ENCODE assay signal across 21 cellular contexts in the genomic region with DNA sequence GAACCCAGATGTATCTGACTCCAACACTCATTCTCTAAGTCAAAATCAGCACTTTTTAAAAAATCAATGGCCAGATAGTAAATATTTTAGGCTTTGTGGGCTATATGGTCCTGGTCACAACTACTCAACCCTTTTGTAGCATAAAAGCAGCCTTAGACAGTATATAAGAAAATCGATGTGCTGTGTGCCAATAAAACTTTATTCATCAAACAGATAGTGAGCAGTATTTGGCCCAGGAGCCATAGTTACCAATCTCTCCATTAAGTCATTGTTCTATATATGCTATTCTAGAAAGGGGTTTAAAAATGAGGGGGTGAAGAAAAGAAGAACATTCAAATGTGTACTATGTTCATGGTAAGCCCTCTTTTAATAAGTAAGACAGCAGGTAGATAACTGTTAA. TPM values are rescaled to one million over a fixed set of nuclear protein-coding genes. Genes with fewer than 3 reads are reported as not detected.
A peak's percentile ranks its signal among the peaks of the same experiment; 100 is the strongest.
DNase-seq lines count a peak whose midpoint lies in the region; ATAC-seq and TF ChIP-seq lines count a peak whose summit lies in the region.
"Had no signal": no experiment of that assay in that cellular context is flagged by ENCODE, and none has a peak within 500 bp of the region (broad histone marks: within the 10 kb centered on the region; RNA-seq: fewer than 3 reads in every experiment).

No MANE protein-coding gene starts in this region.

- H3K27me3 Mint-ChIP-seq in activated B cell treated with CpG ODN at 0.5 μM for 24 hours (no peaks in the 10 kb centered on the region), memory B cell (no peaks in the 10 kb centered on the region)
- H3K27me3 Mint-ChIP-seq in activated CD4-positive, alpha-beta T cell treated with anti-CD3 and anti-CD28 coated beads, Interleukin-2, amount 10 ng/mL, durations not matched to agents 7 days and 5 days = peaks cover 17% of the 10 kb centered on the region

- H3K27ac ChIP-seq in subcutaneous abdominal adipose tissue (ENCODE audit: low read depth, low read length) = peak overlapping the region; percentile 97
- H3K27ac ChIP-seq in coronary artery = no peak overlapping the region
- H3K27ac ChIP-seq: SJSA1 had no signal

- H3K4me3 Mint-ChIP-seq in activated B cell treated with CpG ODN at 0.5 μM for 24 hours (no peak overlapping the region), memory B cell (no peak overlapping the region)
- no peak overlapping the region for H3K4me3 Mint-ChIP-seq in activated CD4-positive, alpha-beta T cell treated with anti-CD3 and anti-CD28 coated beads, Interleukin-2, amount 10 ng/mL, durations not matched to agents 7 days and 5 days
- H3K4me3 Mint-ChIP-seq: CD14-positive monocyte; CD8-positive, alpha-beta memory T cell; H9 had no signal

- POLR2A ChIA-PET in activated B cell treated with CpG ODN at 0.5 μM for 24 hours (lab: Charles Lee) = interaction anchor here (0.5 to 3.3 kb wide), 2 partner anchors 19 to 272 kb away, joined by 4 to 7 read pairs; partner anchors contain the start of gene GPAM
- POLR2A ChIA-PET in activated CD4-positive, alpha-beta T cell treated with anti-CD3 and anti-CD28 coated beads, Interleukin-2, amount 10 ng/mL, durations not matched to agents 7 days and 5 days (lab: Charles Lee) = no interaction called here

- H3K36me3 Mint-ChIP-seq in activated B cell treated with CpG ODN at 0.5 μM for 24 hours (ENCODE audit: low read depth) (no peaks in the 10 kb centered on the region), memory B cell (no peaks in the 10 kb centered on the region)
- H3K36me3 Mint-ChIP-seq in activated CD4-positive, alpha-beta T cell treated with anti-CD3 and anti-CD28 coated beads, Interleukin-2, amount 10 ng/mL, durations not matched to agents 7 days and 5 days (ENCODE audit: low read depth) = no peaks in the 10 kb centered on the region
- H3K36me3 Mint-ChIP-seq: CD14-positive monocyte had no signal

- no peaks in the 10 kb centered on the region for H3K9me3 ChIP-seq in subcutaneous abdominal adipose tissue (ENCODE audit: control insufficient read depth in 5 of 5, low read length in 5 of 5)
- H3K9me3 ChIP-seq: BE2C, MG63, SJSA1 had no signal

- no peaks in the 10 kb centered on the region for H3K27me3 ChIP-seq in subcutaneous abdominal adipose tissue (ENCODE audit: control insufficient read depth in 5 of 5, insufficient read depth in 4 of 5, low read length in 5 of 5)
- H3K27me3 ChIP-seq: BE2C, MG63 had no signal

- peaks cover 0 to 44% (median 11%) of the 10 kb centered on the region in 5 donors for H3K4me1 ChIP-seq in subcutaneous abdominal adipose tissue (ENCODE audit: control insufficient read depth in 5 of 5, insufficient read depth in 5 of 5, low read length in 5 of 5)
- H3K4me1 ChIP-seq: SJSA1 had no signal

- peak overlapping the region in 1 of 5 donors; percentile 32 for H3K9ac ChIP-seq in subcutaneous abdominal adipose tissue (ENCODE audit: low read length in 5 of 5)

- H3K4me3 ChIP-seq in subcutaneous abdominal adipose tissue (ENCODE audit: low read depth in 1 of 5, low read length in 5 of 5) (no peak overlapping the region), coronary artery (no peak overlapping the region)
- H3K4me3 ChIP-seq: MG63, SJSA1 had no signal

- CTCF ChIA-PET in activated B cell treated with CpG ODN at 0.5 μM for 24 hours (lab: Charles Lee) = no interaction called here
- CTCF ChIA-PET in activated CD4-positive, alpha-beta T cell treated with anti-CD3 and anti-CD28 coated beads, Interleukin-2, amount 10 ng/mL, durations not matched to agents 7 days and 5 days (lab: Charles Lee) = no interaction called here

- peaks cover 25% of the 10 kb centered on the region for H3K4me1 Mint-ChIP-seq in activated B cell treated with CpG ODN at 0.5 μM for 24 hours
- peaks cover 11% of the 10 kb centered on the region for H3K4me1 Mint-ChIP-seq in memory B cell
- no peaks in the 10 kb centered on the region for H3K4me1 Mint-ChIP-seq in activated CD4-positive, alpha-beta T cell treated with anti-CD3 and anti-CD28 coated beads, Interleukin-2, amount 10 ng/mL, durations not matched to agents 7 days and 5 days
- H3K4me1 Mint-ChIP-seq: CD14-positive monocyte; CD8-positive, alpha-beta memory T cell; H9 had no signal

- no peak for DNase-seq in activated B cell treated with CpG ODN at 0.5 μM for 24 hours
- DNase-seq in memory B cell (ENCODE audit: low spot score in 2 of 2) = no peak
- DNase-seq in coronary artery (ENCODE audit: low spot score) = no peak
- no peak for DNase-seq in activated CD4-positive, alpha-beta T cell treated with anti-CD3 and anti-CD28 coated beads, Interleukin-2, amount 10 ng/mL, durations not matched to agents 7 days and 5 days
- no peak for DNase-seq in NCI-H1092 treated with DMSO at 0.1 percent for 48 hours (lab: John Stamatoyannopoulos, UW)
- DNase-seq: BE2C; CD8-positive, alpha-beta memory T cell; DND-41; H9; NCI-H1417 treated with DMSO at 0.1 percent for 48 hours; NCI-H1694 treated with DMSO at 0.1 percent for 48 hours; NCI-H2081; NCI-H2227 treated with DMSO at 0.1 percent for 48 hours; NCI-H526 treated with DMSO at 0.1 percent for 48 hours; Right ventricle myocardium superior; RPMI8226 had no signal

- peak overlapping the region; percentile 88 for H3K27ac Mint-ChIP-seq in activated B cell treated with CpG ODN at 0.5 μM for 24 hours
- H3K27ac Mint-ChIP-seq in memory B cell = peak overlapping the region; percentile 79
- H3K27ac Mint-ChIP-seq in activated CD4-positive, alpha-beta T cell treated with anti-CD3 and anti-CD28 coated beads, Interleukin-2, amount 10 ng/mL, durations not matched to agents 7 days and 5 days = no peak overlapping the region
- H3K27ac Mint-ChIP-seq: CD14-positive monocyte; CD8-positive, alpha-beta memory T cell; H9 had no signal

- peaks cover 0 to 8% (median under 1%) of the 10 kb centered on the region in 5 donors for H3K36me3 ChIP-seq in subcutaneous abdominal adipose tissue (ENCODE audit: control insufficient read depth in 5 of 5, insufficient read depth in 5 of 5, low read length in 5 of 5)
- H3K36me3 ChIP-seq: MG63, SJSA1 had no signal

- peak; percentile 1 for ATAC-seq in HG02610 (IDR thresholded peaks at IDR 0.05; ENCODE audit: unreplicated experiment)
- no peak for ATAC-seq in activated B cell treated with CpG ODN at 0.5 μM for 24 hours (ENCODE audit: low read depth)
- no peak for ATAC-seq in memory B cell (ENCODE audit: low read depth)

- H3K9me3 Mint-ChIP-seq in activated B cell treated with CpG ODN at 0.5 μM for 24 hours (no peaks in the 10 kb centered on the region), memory B cell (no peaks in the 10 kb centered on the region)
- H3K9me3 Mint-ChIP-seq in activated CD4-positive, alpha-beta T cell treated with anti-CD3 and anti-CD28 coated beads, Interleukin-2, amount 10 ng/mL, durations not matched to agents 7 days and 5 days = no peaks in the 10 kb centered on the region

- TF ChIP-seq CTCF in activated B cell treated with CpG ODN at 0.5 μM for 24 hours (IDR thresholded peaks at IDR 0.05) (no peak), coronary artery (IDR thresholded peaks at IDR 0.05) (no peak)

- intact Hi-C loops in activated B cell treated with CpG ODN at 0.5 μM for 24 hours (cut with micrococcal nuclease) = no loop called here

RNA-seq across cellular contexts. Expression of gene GPAM, which starts 18.5 kb away (rescaled TPM):
- 8.6 and 10.2 TPM in 2 replicates for total RNA-seq in activated B cell treated with CpG ODN at 0.5 μM for 24 hours
- 1 to 10 TPM; 6.5 to 7.5 TPM for total RNA-seq in activated CD4-positive, alpha-beta T cell treated with anti-CD3 and anti-CD28 coated beads, Interleukin-2, amount 10 ng/mL, durations not matched to agents 7 days and 5 days
